In the genomic region with DNA sequence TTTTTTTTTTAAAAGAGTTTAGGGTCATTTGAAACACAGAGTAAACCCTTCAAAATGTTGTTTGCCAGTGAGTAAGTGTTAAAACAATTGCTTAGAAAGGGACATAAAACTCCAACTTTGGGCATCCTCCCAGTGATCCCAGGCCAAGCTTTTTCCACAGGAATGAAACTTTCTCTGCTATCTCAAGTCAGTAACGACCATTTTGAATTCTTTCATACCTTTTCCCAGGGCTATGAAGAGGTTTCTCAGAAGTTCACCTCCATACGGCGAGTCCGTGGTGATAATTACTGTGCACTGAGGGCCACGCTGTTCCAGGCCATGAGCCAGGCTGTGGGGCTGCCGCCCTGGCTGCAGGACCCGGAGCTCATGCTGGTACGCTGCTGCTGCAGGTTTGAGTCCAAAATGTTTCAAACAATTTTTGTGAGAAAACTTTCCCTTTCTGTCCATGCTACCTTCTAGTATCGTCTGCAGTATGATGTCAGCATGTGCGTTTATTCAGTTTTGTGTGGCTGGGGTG, we compare ENCODE assay signal across 17 cellular contexts.
"Had no signal": no experiment of that assay in that cellular context is flagged by ENCODE, and none has a peak within 500 bp of the region (broad histone marks: within the 10 kb centered on the region; RNA-seq: fewer than 3 reads in every experiment).

No MANE protein-coding gene starts in this region.

- H3K27me3 ChIP-seq: brain microvascular endothelial cell, foreskin keratinocyte, right lobe of liver had no signal

- DNase-seq: activated CD8-positive, alpha-beta memory T cell treated with anti-CD3 and anti-CD28 coated beads for 24 hours; amniotic stem cell; brain microvascular endothelial cell; dermis blood vessel endothelial cell; effector memory CD8-positive, alpha-beta T cell; right lobe of liver; SK-N-SH; stimulated activated naive CD8-positive, alpha-beta T cell treated with anti-CD3 and anti-CD28 coated beads, Interleukin-15, Interleukin-2, amounts not matched to agents 100 U/mL and 50 U/mL, for 24 hours; T-cell; T1000 had no signal

- ATAC-seq: effector memory CD8-positive, alpha-beta T cell; foreskin keratinocyte; right lobe of liver; stimulated activated naive CD8-positive, alpha-beta T cell treated with anti-CD3 and anti-CD28 coated beads, Interleukin-15, Interleukin-2, amounts not matched to agents 100 U/mL and 50 U/mL, for 24 hours; T-cell had no signal

- H3K9me3 Mint-ChIP-seq: activated naive CD4-positive, alpha-beta T cell treated with anti-CD3 and anti-CD28 coated beads, Interleukin-2, amount 50 U/mL, for 24 hours; effector memory CD8-positive, alpha-beta T cell; mesothelial cell of epicardium; T-cell; type B pancreatic cell had no signal

- H3K4me3 Mint-ChIP-seq: activated naive CD4-positive, alpha-beta T cell treated with anti-CD3 and anti-CD28 coated beads, Interleukin-2, amount 50 U/mL, for 24 hours; effector memory CD8-positive, alpha-beta T cell; mesothelial cell of epicardium; T-cell; type B pancreatic cell had no signal

- H3K27ac Mint-ChIP-seq: mesothelial cell of epicardium, progenitor cell of endocrine pancreas, type B pancreatic cell had no signal

- H3K4me3 ChIP-seq: lung, right lobe of liver, smooth muscle cell had no signal

- H3K9me3 ChIP-seq: right lobe of liver, SK-N-SH had no signal

- H3K27ac ChIP-seq: brain microvascular endothelial cell, foreskin keratinocyte, right lobe of liver had no signal

- H3K27me3 Mint-ChIP-seq: activated naive CD4-positive, alpha-beta T cell treated with anti-CD3 and anti-CD28 coated beads, Interleukin-2, amount 50 U/mL, for 24 hours; effector memory CD8-positive, alpha-beta T cell; progenitor cell of endocrine pancreas; T-cell; type B pancreatic cell had no signal
